1 cellular context compared by ENCODE assay signal in the genomic region with DNA sequence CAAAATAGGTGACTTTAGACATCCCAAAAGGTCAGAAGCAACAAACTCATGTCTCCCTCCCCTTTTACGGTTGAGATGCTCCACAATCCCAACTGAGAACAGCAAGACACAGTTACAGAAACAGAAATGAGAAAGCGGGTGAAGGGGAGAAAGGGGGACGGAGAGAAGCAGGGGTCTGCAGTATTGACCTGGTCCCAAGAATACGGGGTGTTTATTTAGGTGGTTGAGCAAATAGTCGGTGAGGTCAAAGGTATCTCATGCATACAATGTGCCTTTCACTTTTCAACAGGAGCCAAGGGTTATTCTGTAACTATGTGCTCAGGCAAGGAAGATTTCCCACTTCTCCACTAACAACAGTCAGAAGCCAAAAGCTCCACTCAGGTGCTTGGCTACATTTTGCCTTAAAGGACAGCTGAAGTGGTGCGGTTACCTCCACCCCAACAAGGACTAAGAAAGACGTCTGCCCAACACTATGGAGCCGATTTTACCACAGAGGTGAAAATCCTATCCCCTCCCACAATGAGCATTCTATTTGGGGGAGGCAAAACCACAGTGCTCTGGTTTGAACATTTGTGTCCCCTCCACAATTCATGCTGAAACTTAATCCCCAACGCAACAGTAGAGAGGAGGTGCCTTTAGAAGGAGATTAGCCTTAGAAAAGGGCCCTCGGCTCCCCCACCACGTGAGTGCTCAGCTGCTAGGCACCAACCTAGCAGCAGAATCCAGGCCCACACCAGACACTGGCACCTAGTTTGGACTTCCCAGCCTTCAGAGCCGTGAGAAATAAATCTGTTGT.
TF ChIP-seq lines count a peak whose summit lies in the region.

No MANE protein-coding gene starts in this region.

TF ChIP-seq in A549, 52 proteins besides CTCF, POLR2A, EP300 and RAD21 (continued from another document):
- TF ChIP-seq REST (IDR thresholded peaks at IDR 0.05) (no peak), EHMT2 (IDR thresholded peaks at IDR 0.05; ENCODE audit: low read depth) (no peak)
TF ChIP-seq in A549: peak in this region for 0.
